Comparison of ENCODE assay signal across 8 cellular contexts in the genomic region with DNA sequence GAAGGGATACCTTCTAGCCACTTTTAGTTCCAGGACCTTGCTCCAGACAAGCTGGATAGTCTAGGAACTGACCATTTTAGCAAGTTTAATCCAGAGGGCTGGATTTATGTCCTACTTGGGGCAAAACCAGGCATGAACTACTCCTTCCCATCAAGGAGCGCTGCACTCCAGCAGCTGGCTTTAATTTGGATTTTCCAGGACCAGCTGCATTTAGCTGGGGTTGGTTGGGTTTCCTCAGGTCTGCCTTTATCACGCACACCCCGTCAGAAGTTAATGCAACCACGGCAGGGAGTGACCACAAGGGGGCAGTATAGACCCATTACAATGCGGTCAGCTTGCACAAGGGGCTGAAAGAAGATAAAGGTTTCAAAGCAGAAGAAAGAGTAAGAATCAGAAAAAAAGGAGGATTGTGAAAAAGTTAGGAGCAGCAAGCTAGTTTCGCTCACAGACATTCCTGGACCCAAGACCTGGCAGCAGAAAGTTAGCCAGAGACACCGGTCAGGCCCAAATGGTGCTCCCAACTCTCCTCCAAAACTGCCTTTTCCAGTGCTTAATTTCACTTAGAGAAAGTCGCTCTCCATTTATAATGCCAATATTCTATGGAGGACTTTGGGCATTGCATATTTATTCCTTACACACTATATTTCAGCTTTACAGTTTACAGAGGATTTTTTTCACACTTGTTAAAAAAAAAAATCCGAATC. TPM values are rescaled to one million over a fixed set of nuclear protein-coding genes. Genes with fewer than 3 reads are reported as not detected.
DNase-seq lines count a peak whose midpoint lies in the region; ATAC-seq and TF ChIP-seq lines count a peak whose summit lies in the region.

No MANE protein-coding gene starts in this region.

- ATAC-seq in activated T-cell treated with anti-CD3 and anti-CD28 coated beads, Interleukin-2, amount 50 U/mL, for 72 hours (replicated peaks in 1 of 2), result peak; percentile 76 to 78
- ATAC-seq in HG03469 (IDR thresholded peaks at IDR 0.05; ENCODE audit: unreplicated experiment), result no peak

- peaks cover 34% of the 10 kb centered on the region for H3K4me1 Mint-ChIP-seq in activated T-cell treated with anti-CD3 and anti-CD28 coated beads, Interleukin-2, amount 50 U/mL, for 72 hours (ENCODE audit: low read depth)

- H3K4me1 ChIP-seq in Loucy (ENCODE audit: insufficient read depth, low read length, poor library complexity, severe bottlenecking), result no peaks in the 10 kb centered on the region

- no peaks in the 10 kb centered on the region for H3K9me3 Mint-ChIP-seq in activated T-cell treated with anti-CD3 and anti-CD28 coated beads, Interleukin-2, amount 50 U/mL, for 72 hours

- no peaks in the 10 kb centered on the region for H3F3A ChIP-seq in Loucy (ENCODE audit: low read depth)

- peak overlapping the region; percentile 4 to 6 for H3K4me3 Mint-ChIP-seq in activated T-cell treated with anti-CD3 and anti-CD28 coated beads, Interleukin-2, amount 50 U/mL, for 72 hours

- no peaks in the 10 kb centered on the region for H4K20me1 ChIP-seq in Loucy (ENCODE audit: insufficient read depth, low read length, poor library complexity, severe bottlenecking)

- H3K36me3 Mint-ChIP-seq in activated T-cell treated with anti-CD3 and anti-CD28 coated beads, Interleukin-2, amount 50 U/mL, for 72 hours (ENCODE audit: insufficient read depth in 2 of 2), result no peaks in the 10 kb centered on the region

- H3K27me3 Mint-ChIP-seq in activated T-cell treated with anti-CD3 and anti-CD28 coated beads, Interleukin-2, amount 50 U/mL, for 72 hours (ENCODE audit: low read depth), result no peaks in the 10 kb centered on the region

- peak overlapping the region; percentile 59; the same call in 1 of the 2 replicates for H2AFZ ChIP-seq in Loucy (ENCODE audit: low read length)

- no peaks in the 10 kb centered on the region for H3K9me2 ChIP-seq in Loucy (replicated peaks; ENCODE audit: low read depth, low read length)

- H3K27me3 ChIP-seq in Loucy (ENCODE audit: insufficient read depth, low read length, poor library complexity, severe bottlenecking), result no peaks in the 10 kb centered on the region

- H3K9me3 ChIP-seq in Loucy (ENCODE audit: insufficient read depth, low read depth, low read length), result no peaks in the 10 kb centered on the region

- no peak overlapping the region for H3K4me3 ChIP-seq in Loucy (ENCODE audit: low read length, poor library complexity, severe bottlenecking)
- H3K4me3 ChIP-seq in fibroblast of pulmonary artery (replicated peaks; ENCODE audit: low read depth, low read length), result no peak overlapping the region

- no peak overlapping the region for H3K27ac Mint-ChIP-seq in activated T-cell treated with anti-CD3 and anti-CD28 coated beads, Interleukin-2, amount 50 U/mL, for 72 hours

- H3K79me2 ChIP-seq in Loucy (ENCODE audit: insufficient read depth, low read length), result no peaks in the 10 kb centered on the region

- H3K9ac ChIP-seq in Loucy (ENCODE audit: low read depth, low read length, poor library complexity, severe bottlenecking), result no peak overlapping the region

- DNase-seq in GM03348 (ENCODE audit: low spot score) (peak; percentile 90), RPMI8226 (peak; percentile 83), fibroblast of pulmonary artery (ENCODE audit: low read depth) (peak; percentile 95), nucleus accumbens (lab: John Stamatoyannopoulos, UW) (peak in 49 of 56 donors; percentile 5 to 91 (median 55)), stromal cell of bone marrow (ENCODE audit: low read depth) (peak; percentile 89)
- DNase-seq in activated T-cell treated with anti-CD3 and anti-CD28 coated beads, Interleukin-2, amount 50 U/mL, for 72 hours, result peak; percentile 83 to 90

- peak; percentile 97 for TF ChIP-seq CTCF in Loucy (conservative IDR thresholded peaks at IDR 0.05; ENCODE audit: low read length)
- TF ChIP-seq CTCF in fibroblast of pulmonary artery (IDR thresholded peaks at IDR 0.05; ENCODE audit: low read length, missing control alignments), result peak; percentile 95

- no peaks in the 10 kb centered on the region for H3K36me3 ChIP-seq in Loucy (ENCODE audit: insufficient read depth, low read length)

- H3K4me2 ChIP-seq in Loucy (ENCODE audit: low read depth, low read length, poor library complexity, severe bottlenecking), result no peak overlapping the region

RNA-seq across cellular contexts. Expression of a gene that starts 40.1 kb away (rescaled TPM):
- total RNA-seq in activated T-cell treated with anti-CD3 and anti-CD28 coated beads, Interleukin-2, amount 50 U/mL, for 72 hours, result 10 to 100 TPM; 32.3 to 33.8 TPM

RNA-seq across cellular contexts. Expression of a gene that starts 40.4 kb away (rescaled TPM):
- 10 to 100 TPM; 45.0 to 48.9 TPM for total RNA-seq in activated T-cell treated with anti-CD3 and anti-CD28 coated beads, Interleukin-2, amount 50 U/mL, for 72 hours
